ENCODE assay signal across 1 cellular context in genomic region chr18:11850821-11851155, GRCh38.
TF ChIP-seq lines count a peak whose summit lies in the region.

No MANE protein-coding gene starts in this region.

TF ChIP-seq in SK-N-SH treated with all-trans-retinoic acid at 6 μM for 48 hours, 23 proteins besides CTCF, POLR2A, EP300 and RAD21 (continued from another document):
- no peak for TF ChIP-seq ZNF8 (CRISPR knock-in tag; IDR thresholded peaks at IDR 0.05)
- no peak for TF ChIP-seq TSHZ2 (CRISPR knock-in tag; IDR thresholded peaks at IDR 0.05)
- TF ChIP-seq POU6F1 (CRISPR knock-in tag; IDR thresholded peaks at IDR 0.05; ENCODE audit: borderline replicate concordance, low read depth) = no peak
- no peak for TF ChIP-seq ZC3H10 (CRISPR knock-in tag; IDR thresholded peaks at IDR 0.05)
- TF ChIP-seq ESRRG (CRISPR knock-in tag; IDR thresholded peaks at IDR 0.05) = no peak
- no peak for TF ChIP-seq OSR1 (CRISPR knock-in tag; IDR thresholded peaks at IDR 0.05)
